In the genomic region with DNA sequence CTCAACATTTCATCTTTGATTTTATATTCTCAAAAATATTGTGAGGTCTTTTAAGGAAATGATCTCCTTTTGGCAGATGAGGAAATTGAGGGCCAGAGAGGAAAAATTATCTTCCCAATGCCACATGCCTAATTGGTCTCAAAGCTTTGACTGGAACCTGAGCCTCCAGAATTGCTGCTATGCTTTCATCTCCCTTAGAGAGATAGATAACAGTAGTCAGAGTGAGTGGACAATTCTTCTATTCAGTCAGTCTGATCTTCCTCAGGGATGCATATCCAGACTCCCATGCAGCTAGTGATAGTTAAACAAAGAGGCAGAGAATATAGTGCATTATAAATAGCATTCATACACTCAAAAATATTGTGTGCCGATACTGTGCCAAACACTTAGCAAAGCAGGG, we compare ENCODE assay signal across 17 cellular contexts.
DNase-seq lines count a peak whose midpoint lies in the region; ATAC-seq and TF ChIP-seq lines count a peak whose summit lies in the region.
"Had no signal": no experiment of that assay in that cellular context is flagged by ENCODE, and none has a peak within 500 bp of the region (broad histone marks: within the 10 kb centered on the region; RNA-seq: fewer than 3 reads in every experiment).

No MANE protein-coding gene starts in this region.

- TF ChIP-seq CTCF in Loucy (conservative IDR thresholded peaks at IDR 0.05; ENCODE audit: low read length): no peak

- H3K4me1 Mint-ChIP-seq in activated T-cell treated with anti-CD3 and anti-CD28 coated beads, Interleukin-2, amount 50 U/mL, for 24 hours (ENCODE audit: low read depth): peaks cover 45% of the 10 kb centered on the region
- H3K4me1 Mint-ChIP-seq in dendritic cell treated with granulocyte-macrophage colony-stimulating factor and Interleukin-4, amounts not matched to agents 40 ng/mL and 50 ng/mL, for 4 days (ENCODE audit: low read depth): peaks cover 49% of the 10 kb centered on the region
- H3K4me1 Mint-ChIP-seq in stimulated activated effector memory CD8-positive, alpha-beta T cell treated with anti-CD3 and anti-CD28 coated beads, Interleukin-12 subunit alpha, Interleukin-12 subunit beta, amount 100 ng/mL, for 72 hours: peaks cover 42% of the 10 kb centered on the region

- H3K27me3 ChIP-seq in Loucy (ENCODE audit: insufficient read depth, low read length, poor library complexity, severe bottlenecking): no peaks in the 10 kb centered on the region
- H3K27me3 ChIP-seq: BLaER1 treated with 17β-estradiol and CSF1 and Interleukin-3, amounts not matched to agents 10 nM and 100 nM; SJSA1 had no signal

- H3K79me2 ChIP-seq in Loucy (ENCODE audit: insufficient read depth, low read length): peaks cover 61% of the 10 kb centered on the region

- no peaks in the 10 kb centered on the region for H3K36me3 ChIP-seq in Loucy (ENCODE audit: insufficient read depth, low read length)

- no peaks in the 10 kb centered on the region for H3K9me2 ChIP-seq in Loucy (replicated peaks; ENCODE audit: low read depth, low read length)

- intact Hi-C loops in dendritic cell treated with granulocyte-macrophage colony-stimulating factor and Interleukin-4, amounts not matched to agents 40 ng/mL and 50 ng/mL, for 4 days (cut with micrococcal nuclease): no loop called here

- H3K4me1 ChIP-seq in Loucy (ENCODE audit: insufficient read depth, low read length, poor library complexity, severe bottlenecking): peaks cover 31% of the 10 kb centered on the region

- H3K27me3 Mint-ChIP-seq in activated T-cell treated with anti-CD3 and anti-CD28 coated beads, Interleukin-2, amount 50 U/mL, for 24 hours: no peaks in the 10 kb centered on the region
- no peaks in the 10 kb centered on the region for H3K27me3 Mint-ChIP-seq in dendritic cell treated with granulocyte-macrophage colony-stimulating factor and Interleukin-4, amounts not matched to agents 40 ng/mL and 50 ng/mL, for 4 days

- no peak for ATAC-seq in stimulated activated effector memory CD8-positive, alpha-beta T cell treated with anti-CD3 and anti-CD28 coated beads, Interleukin-12 subunit alpha, Interleukin-12 subunit beta, amount 100 ng/mL, for 72 hours
- ATAC-seq: Right ventricle myocardium inferior had no signal

- peak overlapping the region; percentile 89 for H3K4me3 ChIP-seq in Loucy (ENCODE audit: low read length, poor library complexity, severe bottlenecking)
- H3K4me3 ChIP-seq: BLaER1 treated with 17β-estradiol and CSF1 and Interleukin-3, amounts not matched to agents 10 nM and 100 nM; SJSA1 had no signal

- H3K9me3 ChIP-seq in Loucy (ENCODE audit: insufficient read depth, low read depth, low read length): no peaks in the 10 kb centered on the region
- H3K9me3 ChIP-seq: BLaER1 treated with 17β-estradiol and CSF1 and Interleukin-3, amounts not matched to agents 10 nM and 100 nM; SJSA1 had no signal

- no peak for DNase-seq in activated T-cell treated with anti-CD3 and anti-CD28 coated beads, Interleukin-2, amount 50 U/mL, for 24 hours
- no peak for DNase-seq in activated T-cell treated with anti-CD3 and anti-CD28 coated beads, Interleukin-2, amount 50 U/mL, for 48 hours
- no peak for DNase-seq in stimulated activated effector memory CD8-positive, alpha-beta T cell treated with anti-CD3 and anti-CD28 coated beads, Interleukin-12 subunit alpha, Interleukin-12 subunit beta, amount 100 ng/mL, for 72 hours (ENCODE audit: low spot score in 2 of 2)
- DNase-seq in T1000 (lab: John Stamatoyannopoulos, UW): no peak
- no peak for DNase-seq in NCI-H2029 (lab: John Stamatoyannopoulos, UW)
- DNase-seq: 8988T, MV-4-11, NCI-H1105 treated with DMSO at 0.1 percent for 48 hours, NCI-H2081, NCI-H446, NCI-H526 had no signal

- peaks cover 48% of the 10 kb centered on the region for H3K36me3 Mint-ChIP-seq in activated T-cell treated with anti-CD3 and anti-CD28 coated beads, Interleukin-2, amount 50 U/mL, for 24 hours (ENCODE audit: low read depth)
- H3K36me3 Mint-ChIP-seq in dendritic cell treated with granulocyte-macrophage colony-stimulating factor and Interleukin-4, amounts not matched to agents 40 ng/mL and 50 ng/mL, for 4 days (ENCODE audit: low read depth): peaks cover 23% of the 10 kb centered on the region
- H3K36me3 Mint-ChIP-seq in stimulated activated effector memory CD8-positive, alpha-beta T cell treated with anti-CD3 and anti-CD28 coated beads, Interleukin-12 subunit alpha, Interleukin-12 subunit beta, amount 100 ng/mL, for 72 hours: peaks cover 31% of the 10 kb centered on the region

- H2AFZ ChIP-seq in Loucy (ENCODE audit: low read length): no peak overlapping the region

- H3K27ac Mint-ChIP-seq in activated T-cell treated with anti-CD3 and anti-CD28 coated beads, Interleukin-2, amount 50 U/mL, for 24 hours: peak overlapping the region; percentile 100
- peak overlapping the region; percentile 1 for H3K27ac Mint-ChIP-seq in dendritic cell treated with granulocyte-macrophage colony-stimulating factor and Interleukin-4, amounts not matched to agents 40 ng/mL and 50 ng/mL, for 4 days
- H3K27ac Mint-ChIP-seq in stimulated activated effector memory CD8-positive, alpha-beta T cell treated with anti-CD3 and anti-CD28 coated beads, Interleukin-12 subunit alpha, Interleukin-12 subunit beta, amount 100 ng/mL, for 72 hours: peak overlapping the region; percentile 55

- peak overlapping the region; percentile 94 for H3K4me2 ChIP-seq in Loucy (ENCODE audit: low read depth, low read length, poor library complexity, severe bottlenecking)
- H3K4me2 ChIP-seq: KMS-11 had no signal

- no peak overlapping the region for H3K4me3 Mint-ChIP-seq in activated T-cell treated with anti-CD3 and anti-CD28 coated beads, Interleukin-2, amount 50 U/mL, for 24 hours
- H3K4me3 Mint-ChIP-seq in dendritic cell treated with granulocyte-macrophage colony-stimulating factor and Interleukin-4, amounts not matched to agents 40 ng/mL and 50 ng/mL, for 4 days: no peak overlapping the region
- H3K4me3 Mint-ChIP-seq in stimulated activated effector memory CD8-positive, alpha-beta T cell treated with anti-CD3 and anti-CD28 coated beads, Interleukin-12 subunit alpha, Interleukin-12 subunit beta, amount 100 ng/mL, for 72 hours: no peak overlapping the region

- H3K9ac ChIP-seq in Loucy (ENCODE audit: low read depth, low read length, poor library complexity, severe bottlenecking): peak overlapping the region; percentile 95
- H3K9ac ChIP-seq: KMS-11 had no signal

- no peaks in the 10 kb centered on the region; the same call in 1 of the 2 replicates for H3F3A ChIP-seq in Loucy (ENCODE audit: low read depth)

- H4K20me1 ChIP-seq in Loucy (ENCODE audit: insufficient read depth, low read length, poor library complexity, severe bottlenecking): peaks cover 24% of the 10 kb centered on the region

- H3K9me3 Mint-ChIP-seq in activated T-cell treated with anti-CD3 and anti-CD28 coated beads, Interleukin-2, amount 50 U/mL, for 24 hours: no peaks in the 10 kb centered on the region
- H3K9me3 Mint-ChIP-seq in dendritic cell treated with granulocyte-macrophage colony-stimulating factor and Interleukin-4, amounts not matched to agents 40 ng/mL and 50 ng/mL, for 4 days: no peaks in the 10 kb centered on the region
- H3K9me3 Mint-ChIP-seq in stimulated activated effector memory CD8-positive, alpha-beta T cell treated with anti-CD3 and anti-CD28 coated beads, Interleukin-12 subunit alpha, Interleukin-12 subunit beta, amount 100 ng/mL, for 72 hours: no peaks in the 10 kb centered on the region

Comparison
In these comparisons a context has a peak if more than half of its experiments do, and no peak if none do; other contexts are left out.
1. H3K27ac Mint-ChIP-seq: peak in every context shown above with its lines; median percentile 100 in activated T-cell treated with anti-CD3 and anti-CD28 coated beads, Interleukin-2, amount 50 U/mL, for 24 hours; 55 in stimulated activated effector memory CD8-positive, alpha-beta T cell treated with anti-CD3 and anti-CD28 coated beads, Interleukin-12 subunit alpha, Interleukin-12 subunit beta, amount 100 ng/mL, for 72 hours; 1 in dendritic cell treated with granulocyte-macrophage colony-stimulating factor and Interleukin-4, amounts not matched to agents 40 ng/mL and 50 ng/mL, for 4 days.